In the genomic region with DNA sequence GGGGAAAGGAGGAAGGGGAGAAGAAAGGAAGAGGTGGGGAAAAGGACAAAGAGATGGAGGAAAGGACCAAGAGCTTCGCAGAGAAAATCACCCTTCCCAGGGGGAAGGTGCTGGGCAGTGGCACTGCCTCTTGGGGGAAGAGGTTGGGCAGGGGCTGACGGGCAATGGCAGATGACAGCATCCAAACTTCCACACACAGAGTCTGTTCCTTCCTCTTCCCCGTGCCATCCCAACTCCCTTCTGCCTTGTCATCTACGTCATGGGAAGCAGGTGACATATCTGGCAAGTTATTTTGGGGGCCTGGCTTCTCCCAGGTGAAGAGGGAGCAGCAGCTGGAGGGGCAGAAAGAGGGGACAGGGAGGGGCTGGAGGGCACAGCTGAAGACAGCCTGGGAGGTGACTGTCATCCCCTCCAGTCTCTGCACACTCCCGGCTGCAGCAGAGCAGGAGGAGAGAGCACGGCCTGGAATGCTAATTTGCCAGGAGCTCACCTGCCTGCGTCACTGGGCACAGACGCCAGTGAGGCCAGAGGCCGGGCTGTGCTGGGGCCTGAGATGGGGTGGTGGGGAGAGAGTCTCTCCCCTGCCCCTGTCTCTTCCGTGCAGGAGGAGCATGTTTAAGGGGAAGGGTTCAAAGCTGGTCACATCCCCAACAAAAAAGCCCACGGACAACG, we compare ENCODE assay signal across 18 cellular contexts. TPM values are rescaled to one million over a fixed set of nuclear protein-coding genes. Genes with fewer than 3 reads are reported as not detected.
A peak's percentile ranks its signal among the peaks of the same experiment; 100 is the strongest.
DNase-seq lines count a peak whose midpoint lies in the region; ATAC-seq, FAIRE-seq and TF ChIP-seq lines count a peak whose summit lies in the region.
"Had no signal": no experiment of that assay in that cellular context is flagged by ENCODE, and none has a peak within 500 bp of the region (broad histone marks: within the 10 kb centered on the region; RNA-seq: fewer than 3 reads in every experiment).

No MANE protein-coding gene starts in this region.

- WGBS in SK-N-SH (ENCODE audit: low lambda C conversion rate): 85% methylated on average over 12 of the region's 12 CpGs

- H3K4me1 Mint-ChIP-seq in effector memory CD8-positive, alpha-beta T cell (ENCODE audit: low read depth in 2 of 2): peaks cover 12 to 28% of the 10 kb centered on the region in 2 donors
- H3K4me1 Mint-ChIP-seq: GM23338 had no signal

- ATAC-seq in SK-N-SH treated with all-trans-retinoic acid at 6 μM for 48 hours: peak; percentile 16
- peak; percentile 26 for ATAC-seq in GM21526 (IDR thresholded peaks at IDR 0.05; ENCODE audit: low FRiP score, unreplicated experiment)
- no peak for ATAC-seq in effector memory CD8-positive, alpha-beta T cell (replicated peaks)
- ATAC-seq: gastrocnemius medialis had no signal

- POLR2A ChIA-PET in SK-N-SH (lab: Yijun Ruan, JAX): no interaction called here

- peak overlapping the region; percentile 9 to 35 for H3K27ac Mint-ChIP-seq in effector memory CD8-positive, alpha-beta T cell
- H3K27ac Mint-ChIP-seq: activated naive CD4-positive, alpha-beta T cell treated with anti-CD3 and anti-CD28 coated beads, Interleukin-2, amount 50 U/mL, for 24 hours; GM23338 had no signal

- H4K20me1 ChIP-seq in SK-N-SH (ENCODE audit: insufficient read depth): peaks cover 8% of the 10 kb centered on the region; the same call in 1 of the 2 replicates

- no peak overlapping the region for H3K27ac ChIP-seq in SK-N-SH (ENCODE audit: low read depth in 2 of 2, low read length in 1 of 2)
- H3K27ac ChIP-seq: 22Rv1, gastrocnemius medialis had no signal

- H3K9me3 Mint-ChIP-seq in effector memory CD8-positive, alpha-beta T cell: no peaks in the 10 kb centered on the region
- H3K9me3 Mint-ChIP-seq: activated naive CD4-positive, alpha-beta T cell treated with anti-CD3 and anti-CD28 coated beads, Interleukin-2, amount 50 U/mL, for 24 hours; GM23338 had no signal

- H3K4me3 ChIP-seq in SK-N-SH (ENCODE audit: low read depth in 2 of 2, low read length in 1 of 2): no peak overlapping the region
- H3K4me3 ChIP-seq: gastrocnemius medialis, GM23338 had no signal

- H3K36me3 Mint-ChIP-seq in effector memory CD8-positive, alpha-beta T cell (ENCODE audit: insufficient read depth): peaks cover 7% of the 10 kb centered on the region

- no peaks in the 10 kb centered on the region for H3K9me2 ChIP-seq in SK-N-SH

- H3F3A ChIP-seq in SK-N-SH (replicated peaks; ENCODE audit: insufficient read depth): no peaks in the 10 kb centered on the region

- no peaks in the 10 kb centered on the region for H3K27me3 ChIP-seq in SK-N-SH (ENCODE audit: insufficient read depth)
- H3K27me3 ChIP-seq: gastrocnemius medialis had no signal

- no peak for FAIRE-seq in urothelium cell line (lab: Jason Lieb, UNC)

- no peak for TF ChIP-seq RAD21 in SK-N-SH (IDR thresholded peaks at IDR 0.05; ENCODE audit: low read length)

- intact Hi-C loops in posterior vena cava (cut with DNase I): no loop called here

- no peak overlapping the region for H3K9ac ChIP-seq in SK-N-SH

- H2AFZ ChIP-seq in SK-N-SH (ENCODE audit: low read depth): no peak overlapping the region
- H2AFZ ChIP-seq: GM23338 had no signal

- CTCF ChIA-PET in SK-N-SH (lab: Yijun Ruan, JAX): no interaction called here

- H3K4me2 ChIP-seq in SK-N-SH: no peak overlapping the region
- H3K4me2 ChIP-seq: GM23338 had no signal

- no peak for TF ChIP-seq CTCF in SK-N-SH (IDR thresholded peaks at IDR 0.05)

- H3K9me3 ChIP-seq in SK-N-SH: no peaks in the 10 kb centered on the region
- H3K9me3 ChIP-seq: Caco-2, gastrocnemius medialis had no signal

- DNase-seq in SK-N-SH: no peak
- DNase-seq in effector memory CD8-positive, alpha-beta T cell: no peak
- peak; percentile 73 for DNase-seq in posterior vena cava (ENCODE audit: low spot score)
- no peak for DNase-seq in anterior cingulate cortex (lab: John Stamatoyannopoulos, UW)
- DNase-seq in NCI-H2196 (lab: John Stamatoyannopoulos, UW; ENCODE audit: unreplicated experiment): no peak
- DNase-seq in urothelium cell line (ENCODE audit: low spot score): no peak
- DNase-seq: Caco-2, gastrocnemius medialis, KBM-7, NCI-H1105, trophoblast cell had no signal

- H3K27me3 Mint-ChIP-seq in effector memory CD8-positive, alpha-beta T cell: no peaks in the 10 kb centered on the region
- H3K27me3 Mint-ChIP-seq: activated naive CD4-positive, alpha-beta T cell treated with anti-CD3 and anti-CD28 coated beads, Interleukin-2, amount 50 U/mL, for 24 hours; progenitor cell of endocrine pancreas had no signal

- H3K4me1 ChIP-seq in SK-N-SH (ENCODE audit: control insufficient read depth in 1 of 2, insufficient read depth in 2 of 2, low read depth in 1 of 2, low read length in 1 of 2): peaks cover 0 to 3% of the 10 kb centered on the region in 2 experiments; a peak in 1 of 4 replicates
- H3K4me1 ChIP-seq: Caco-2, gastrocnemius medialis had no signal

- H3K4me3 Mint-ChIP-seq in effector memory CD8-positive, alpha-beta T cell: no peak overlapping the region
- H3K4me3 Mint-ChIP-seq: activated naive CD4-positive, alpha-beta T cell treated with anti-CD3 and anti-CD28 coated beads, Interleukin-2, amount 50 U/mL, for 24 hours; GM23338 had no signal

- peaks cover 4 to 19% of the 10 kb centered on the region in 2 experiments for H3K36me3 ChIP-seq in SK-N-SH (replicated peaks in 1 of 2; ENCODE audit: control insufficient read depth in 1 of 2, insufficient read depth in 2 of 2, low read length in 1 of 2)

- no peaks in the 10 kb centered on the region for H3K79me2 ChIP-seq in SK-N-SH (ENCODE audit: insufficient read depth)

- TF ChIP-seq EP300 in SK-N-SH (IDR thresholded peaks at IDR 0.05; ENCODE audit: borderline replicate concordance in 1 of 2, low read depth in 1 of 2, low read length in 1 of 2): no peak

TF ChIP-seq in SK-N-SH treated with all-trans-retinoic acid at 6 μM for 48 hours, 23 proteins besides CTCF, POLR2A, EP300 and RAD21 (continues in another document):
- no peak for TF ChIP-seq RARB (CRISPR knock-in tag; IDR thresholded peaks at IDR 0.05)
- no peak for TF ChIP-seq TOX (CRISPR knock-in tag; IDR thresholded peaks at IDR 0.05; ENCODE audit: borderline replicate concordance)
- TF ChIP-seq, protein P1, sequence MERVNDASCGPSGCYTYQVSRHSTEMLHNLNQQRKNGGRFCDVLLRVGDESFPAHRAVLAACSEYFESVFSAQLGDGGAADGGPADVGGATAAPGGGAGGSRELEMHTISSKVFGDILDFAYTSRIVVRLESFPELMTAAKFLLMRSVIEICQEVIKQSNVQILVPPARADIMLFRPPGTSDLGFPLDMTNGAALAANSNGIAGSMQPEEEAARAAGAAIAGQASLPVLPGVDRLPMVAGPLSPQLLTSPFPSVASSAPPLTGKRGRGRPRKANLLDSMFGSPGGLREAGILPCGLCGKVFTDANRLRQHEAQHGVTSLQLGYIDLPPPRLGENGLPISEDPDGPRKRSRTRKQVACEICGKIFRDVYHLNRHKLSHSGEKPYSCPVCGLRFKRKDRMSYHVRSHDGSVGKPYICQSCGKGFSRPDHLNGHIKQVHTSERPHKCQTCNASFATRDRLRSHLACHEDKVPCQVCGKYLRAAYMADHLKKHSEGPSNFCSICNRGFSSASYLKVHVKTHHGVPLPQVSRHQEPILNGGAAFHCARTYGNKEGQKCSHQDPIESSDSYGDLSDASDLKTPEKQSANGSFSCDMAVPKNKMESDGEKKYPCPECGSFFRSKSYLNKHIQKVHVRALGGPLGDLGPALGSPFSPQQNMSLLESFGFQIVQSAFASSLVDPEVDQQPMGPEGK (CRISPR knock-in tag; IDR thresholded peaks at IDR 0.05; ENCODE audit: borderline replicate concordance): no peak
- TF ChIP-seq ZFP3 (CRISPR knock-in tag; IDR thresholded peaks at IDR 0.05): no peak

TF ChIP-seq in SK-N-SH, 30 proteins besides CTCF, POLR2A, EP300 and RAD21 (continues in another document):
- no peak for TF ChIP-seq SIN3A (IDR thresholded peaks at IDR 0.05; ENCODE audit: borderline replicate concordance, low read depth, low read length)
- TF ChIP-seq RCOR1 (IDR thresholded peaks at IDR 0.05; ENCODE audit: low read length): no peak
- TF ChIP-seq GABPA (IDR thresholded peaks at IDR 0.05; ENCODE audit: low read depth): no peak
- no peak for TF ChIP-seq REST (IDR thresholded peaks at IDR 0.05; ENCODE audit: low read depth, low read length)
- TF ChIP-seq CHD2 (IDR thresholded peaks at IDR 0.05; ENCODE audit: low read length, partially characterized antibody): no peak
- TF ChIP-seq, protein P2, sequence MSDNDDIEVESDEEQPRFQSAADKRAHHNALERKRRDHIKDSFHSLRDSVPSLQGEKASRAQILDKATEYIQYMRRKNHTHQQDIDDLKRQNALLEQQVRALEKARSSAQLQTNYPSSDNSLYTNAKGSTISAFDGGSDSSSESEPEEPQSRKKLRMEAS (IDR thresholded peaks at IDR 0.05; ENCODE audit: low read depth): no peak
- TF ChIP-seq TAF1 (IDR thresholded peaks at IDR 0.05; ENCODE audit: borderline replicate concordance, low read depth, low read length): no peak

RNA-seq across cellular contexts. Expression of gene IQSEC3, which starts 43.9 kb away (rescaled TPM):
- 0.02 and 0.08 TPM in 2 replicates for polyA plus RNA-seq in SK-N-SH (2012; rRNA removed)
- polyA plus RNA-seq in SK-N-SH (2012; cell fraction: cytosol; rRNA removed): 0.04 and 0.07 TPM in 2 replicates
- 0.19 and 0.47 TPM in 2 replicates for polyA plus RNA-seq in SK-N-SH (2012; cell fraction: nucleus; rRNA removed)
- total RNA-seq in posterior vena cava: 1 to 10 TPM; 3.2 to 3.6 TPM
- total RNA-seq: SK-MEL-5 had no signal
